9 cellular contexts compared by ENCODE assay signal in the genomic region with DNA sequence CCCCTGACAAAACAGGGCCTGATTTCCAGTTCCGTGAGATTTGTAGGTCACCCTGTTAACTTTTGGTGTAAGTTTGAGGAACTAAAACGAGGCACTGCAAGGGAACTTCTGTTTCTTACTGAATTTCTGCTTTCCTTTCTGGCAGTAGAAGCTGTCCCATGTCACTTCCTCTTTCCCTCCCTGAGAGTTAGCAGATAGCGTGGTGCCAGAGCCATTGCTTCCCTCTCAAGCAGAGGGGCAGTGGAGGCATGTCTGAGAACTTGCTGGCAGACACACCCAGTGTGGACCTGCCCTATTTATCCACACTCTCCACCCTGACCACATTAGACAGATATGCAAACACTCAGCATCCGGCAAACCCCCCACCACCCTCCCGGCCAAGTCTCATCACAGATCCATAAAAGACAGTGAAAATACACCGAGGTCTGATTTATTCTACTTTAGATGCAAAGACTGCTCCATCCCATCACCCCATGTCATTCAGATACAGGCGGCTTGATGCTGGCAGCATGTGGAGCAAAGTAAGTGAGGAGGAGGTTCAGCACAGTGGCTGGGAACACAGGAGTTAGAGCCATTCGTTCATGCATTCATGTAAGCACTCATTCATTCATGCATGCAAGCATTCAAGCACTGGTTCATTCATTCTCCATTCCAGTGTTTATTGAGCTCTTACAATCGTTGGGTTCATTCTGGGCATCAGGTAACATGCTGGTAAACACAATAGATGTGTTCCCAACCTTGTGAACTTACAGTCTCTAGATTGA.
A peak's percentile ranks its signal among the peaks of the same experiment; 100 is the strongest.
DNase-seq lines count a peak whose midpoint lies in the region; ATAC-seq and TF ChIP-seq lines count a peak whose summit lies in the region.
"Had no signal": no experiment of that assay in that cellular context is flagged by ENCODE, and none has a peak within 500 bp of the region (broad histone marks: within the 10 kb centered on the region; RNA-seq: fewer than 3 reads in every experiment).

No MANE protein-coding gene starts in this region.

- no peak for TF ChIP-seq CTCF in ovary (IDR thresholded peaks at IDR 0.05)

- no peak overlapping the region for H2BK120ac ChIP-seq in mesendoderm (ENCODE audit: low read depth, low read length)

- peak; percentile 91 for ATAC-seq in HG03103 (IDR thresholded peaks at IDR 0.05; ENCODE audit: low read depth, unreplicated experiment)

- H4K8ac ChIP-seq in mesendoderm (ENCODE audit: low read depth, low read length): no peak overlapping the region

- no peak overlapping the region for H2AK5ac ChIP-seq in mesendoderm (ENCODE audit: low read length)

- no peak for TF ChIP-seq EP300 in ovary (IDR thresholded peaks at IDR 0.05)

- in situ Hi-C loops in G401 (cut with HindIII; ENCODE audit: low sequenced_read_pairs): no loop called here

- DNase-seq in AML-193 (lab: John Stamatoyannopoulos, UW): peak; percentile 99 to 100
- DNase-seq in SKM-1 treated with dmso at 0.1 percent for 144 hours (lab: John Stamatoyannopoulos, UW; ENCODE audit: unreplicated experiment): peak; percentile 99
- peak; percentile 11 for DNase-seq in mesendoderm
- DNase-seq in A172 (ENCODE audit: low spot score): no peak
- no peak for DNase-seq in ovary
- DNase-seq in G401 (ENCODE audit: low spot score): no peak

- H4K5ac ChIP-seq in mesendoderm (ENCODE audit: low read length): no peak overlapping the region

- no peak overlapping the region for H3K4me2 ChIP-seq in mesendoderm (ENCODE audit: low read length)

- no peak overlapping the region for H3K4ac ChIP-seq in mesendoderm (ENCODE audit: low read depth, low read length)

- no peak overlapping the region for H3K9ac ChIP-seq in mesendoderm (ENCODE audit: low read length)

- H3K56ac ChIP-seq in mesendoderm (ENCODE audit: low read length): no peak overlapping the region

- no peaks in the 10 kb centered on the region for H3K9me3 ChIP-seq in ovary

- H3K79me1 ChIP-seq in mesendoderm (ENCODE audit: low read length): no peaks in the 10 kb centered on the region

- H3K4me3 ChIP-seq in mesendoderm (ENCODE audit: low read length): no peak overlapping the region
- no peak overlapping the region for H3K4me3 ChIP-seq in ovary

- intact Hi-C loops in ovary (cut with DNase I): no loop called here

- no peaks in the 10 kb centered on the region for H3K79me2 ChIP-seq in mesendoderm (ENCODE audit: control insufficient read depth, insufficient read depth, low read length)

- TF ChIP-seq POLR2A in GM19099 (IDR thresholded peaks at IDR 0.05; ENCODE audit: extremely low read depth, insufficient read length, low read depth) (peak; percentile 24), ovary (IDR thresholded peaks at IDR 0.05) (no peak)

- no peak overlapping the region for H3K18ac ChIP-seq in mesendoderm (ENCODE audit: low read length)

- no peaks in the 10 kb centered on the region for H3K27me3 ChIP-seq in mesendoderm (ENCODE audit: insufficient read depth, low read length, poor library complexity)
- no peaks in the 10 kb centered on the region for H3K27me3 ChIP-seq in ovary

- H3K23ac ChIP-seq in mesendoderm (ENCODE audit: low read length): no peak overlapping the region

- no peak overlapping the region for H2BK15ac ChIP-seq in mesendoderm (replicated peaks; ENCODE audit: low read depth)

- H3K27ac ChIP-seq in mesendoderm (ENCODE audit: low read depth, low read length): no peak overlapping the region
- no peak overlapping the region for H3K27ac ChIP-seq in ovary
- H3K27ac ChIP-seq: VCaP had no signal

- no peak overlapping the region for H2BK5ac ChIP-seq in mesendoderm (ENCODE audit: low read length)

- H3K36me3 ChIP-seq in mesendoderm (ENCODE audit: control insufficient read depth, insufficient read depth, low read length): no peaks in the 10 kb centered on the region
- H3K36me3 ChIP-seq in ovary: no peaks in the 10 kb centered on the region

- H3K4me1 ChIP-seq in mesendoderm (ENCODE audit: control insufficient read depth, low read depth, low read length) (no peaks in the 10 kb centered on the region), ovary (ENCODE audit: insufficient read depth) (no peaks in the 10 kb centered on the region)

- no CpG with 5 or more reads among the region's 9 CpGs for WGBS in mesendoderm (ENCODE audit: extremely low coverage, insufficient coverage, low lambda C conversion rate)
- WGBS in ovary, 3 donors: 62 to 63% (median 62%) methylated on average over 9 of the region's 9 CpGs

Comparison
In these comparisons a context has a peak if more than half of its experiments do, and no peak if none do; other contexts are left out.
1. DNase-seq: peak in AML-193 (2 of 2), SKM-1 treated with dmso at 0.1 percent for 144 hours (single experiment) and mesendoderm (single experiment); none in A172 (single experiment), ovary (0 of 5) and G401 (single experiment).